26 cellular contexts compared by ENCODE assay signal in genomic region chr16:25403852-25404251, GRCh38.
"Had no signal": no experiment of that assay in that cellular context is flagged by ENCODE, and none has a peak within 500 bp of the region (broad histone marks: within the 10 kb centered on the region; RNA-seq: fewer than 3 reads in every experiment).

No MANE protein-coding gene starts in this region.

- H3K4me3 ChIP-seq: stomach, suprapubic skin, testis, thoracic aorta, thyroid gland, tibial artery, tibial nerve, transverse colon, upper lobe of left lung, upper lobe of right lung, uterus, vagina had no signal

- ATAC-seq: stimulated activated effector memory CD8-positive, alpha-beta T cell treated with anti-CD3 and anti-CD28 coated beads, Interleukin-12 subunit alpha, Interleukin-12 subunit beta, amount 100 ng/mL, for 72 hours; stimulated activated memory B cell treated with anti-CD40 and anti-IgM and Interleukin-4, amounts not matched to agents 10 μg/mL and 1 μg/mL and 100 μg/mL, for 72 hours; stimulated activated naive B cell treated with anti-CD40 and anti-IgM and Interleukin-4, amounts not matched to agents 10 μg/mL and 1 μg/mL and 100 μg/mL, for 72 hours; stimulated activated naive CD8-positive, alpha-beta T cell treated with anti-CD3 and anti-CD28 coated beads, Interleukin-15, amount 100 ng/mL, for 72 hours; stimulated activated naive CD8-positive, alpha-beta T cell treated with anti-CD3 and anti-CD28 coated beads, Interleukin-15, Interleukin-2, amounts not matched to agents 100 U/mL and 50 U/mL, for 24 hours; upper lobe of right lung had no signal

- H3K9me3 ChIP-seq: suprapubic skin, testis, thoracic aorta, thyroid gland, tibial artery, transverse colon, upper lobe of left lung, upper lobe of right lung, uterus, vagina had no signal

- H3K27ac ChIP-seq: stomach, suprapubic skin, testis, thoracic aorta, thyroid gland, tibial artery, tibial nerve, transverse colon, upper lobe of left lung, upper lobe of right lung, uterus, vagina had no signal

- H3K36me3 ChIP-seq: stomach, suprapubic skin, thoracic aorta, thyroid gland, tibial artery, tibial nerve, transverse colon, upper lobe of left lung, upper lobe of right lung, uterus, vagina had no signal

- DNase-seq: stimulated activated CD4-positive, alpha-beta T cell treated with anti-CD3 and anti-CD28 coated beads, Interleukin-2, amount 100 ng/mL, for 48 hours; stimulated activated CD4-positive, alpha-beta T cell treated with anti-CD3 and anti-CD28 coated beads, Interleukin-4, amount 100 ng/mL, for 1 hour; stimulated activated CD4-positive, alpha-beta T cell treated with anti-CD3 and anti-CD28 coated beads, Interleukin-4, amount 100 ng/mL, for 24 hours; stimulated activated CD4-positive, alpha-beta T cell treated with anti-CD3 and anti-CD28 coated beads, Interleukin-4, amount 100 ng/mL, for 4 hours; stimulated activated CD8-positive, alpha-beta memory T cell treated with anti-CD3 and anti-CD28 coated beads, Interleukin-4, amount 100 ng/mL, for 48 hours; stimulated activated naive B cell treated with anti-CD40 and anti-IgM and Interleukin-4, amounts not matched to agents 10 μg/mL and 1 μg/mL and 100 μg/mL, for 72 hours; stimulated activated naive CD4-positive, alpha-beta T cell; stimulated activated naive CD4-positive, alpha-beta T cell treated with Interleukin-2 at 50 U/mL for 16 hours; stimulated activated naive CD8-positive, alpha-beta T cell treated with anti-CD3 and anti-CD28 coated beads, Interleukin-15, amount 100 ng/mL, for 72 hours; stimulated activated naive CD8-positive, alpha-beta T cell treated with anti-CD3 and anti-CD28 coated beads, Interleukin-15, Interleukin-2, amounts not matched to agents 100 U/mL and 50 U/mL, for 24 hours; stomach; substantia nigra; testis; thyroid gland; tibial artery; transverse colon; trophoblast cell; upper lobe of left lung; upper lobe of right lung; uterus had no signal

- H3K27me3 ChIP-seq: stomach, suprapubic skin, testis, thyroid gland, tibial artery, tibial nerve, transverse colon, upper lobe of left lung, upper lobe of right lung, uterus, vagina had no signal
